In the genomic region with DNA sequence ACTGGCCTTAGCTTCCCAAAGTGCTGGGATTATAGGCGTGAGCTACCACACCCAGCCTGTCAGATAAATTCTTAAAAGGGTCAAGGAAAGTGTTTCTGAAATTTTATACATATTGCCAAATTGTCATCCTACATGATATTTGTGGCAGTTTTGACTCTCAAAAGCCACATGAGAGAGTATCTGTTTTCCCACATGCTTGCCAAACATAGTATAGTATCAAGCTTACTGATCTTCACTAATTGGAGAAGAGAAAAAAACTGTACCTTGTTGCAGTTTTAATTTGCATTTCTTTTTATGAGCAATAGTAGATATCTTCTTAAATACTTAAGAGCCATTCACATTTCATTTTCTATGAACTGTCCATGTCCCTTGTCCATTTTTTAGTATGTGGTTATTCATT, we compare ENCODE assay signal across 25 cellular contexts.
DNase-seq lines count a peak whose midpoint lies in the region; ATAC-seq, FAIRE-seq and TF ChIP-seq lines count a peak whose summit lies in the region.
"Had no signal": no experiment of that assay in that cellular context is flagged by ENCODE, and none has a peak within 500 bp of the region (broad histone marks: within the 10 kb centered on the region; RNA-seq: fewer than 3 reads in every experiment).

No MANE protein-coding gene starts in this region.

- no peak overlapping the region for H3K4me3 ChIP-seq in MM.1S (ENCODE audit: low read length)
- H3K4me3 ChIP-seq: A549; BLaER1 treated with 17β-estradiol and CSF1 and Interleukin-3, amounts not matched to agents 10 nM and 100 nM; GM23338; HAP-1 had no signal

- no peak overlapping the region for H3K4me3 Mint-ChIP-seq in activated CD4-positive, alpha-beta memory T cell treated with anti-CD3 and anti-CD28 coated beads for 36 hours
- no peak overlapping the region for H3K4me3 Mint-ChIP-seq in activated CD4-positive, alpha-beta memory T cell treated with anti-CD3 and anti-CD28 coated beads, Interleukin-2, amount 10 ng/mL, durations not matched to agents 7 days and 5 days
- H3K4me3 Mint-ChIP-seq: CD14-positive monocyte; CD4-positive, alpha-beta T cell; CD8-positive, alpha-beta memory T cell; GM23338; HFFc6 had no signal

- no peaks in the 10 kb centered on the region for H4K20me1 ChIP-seq in MM.1S (ENCODE audit: insufficient read depth, low read length)

- intact Hi-C loops in activated CD4-positive, alpha-beta memory T cell treated with anti-CD3 and anti-CD28 coated beads for 36 hours (cut with micrococcal nuclease), result no loop called here

- H3K4me1 ChIP-seq in MM.1S (ENCODE audit: low read length), result peaks cover 5% of the 10 kb centered on the region

- POLR2A ChIA-PET in activated CD4-positive, alpha-beta memory T cell treated with anti-CD3 and anti-CD28 coated beads for 36 hours (lab: Charles Lee), result interaction anchor here (0.7 kb wide), 1 partner anchor 90 kb away, joined by 3 read pairs; no protein-coding TSS in a partner anchor
- POLR2A ChIA-PET in activated CD4-positive, alpha-beta memory T cell treated with anti-CD3 and anti-CD28 coated beads, Interleukin-2, amount 10 ng/mL, durations not matched to agents 7 days and 5 days (lab: Charles Lee), result no interaction called here

- FAIRE-seq in GM12892 (lab: Jason Lieb, UNC), result peak; percentile 53
- FAIRE-seq: A549, D721Med, H54 had no signal

- CTCF ChIA-PET in activated CD4-positive, alpha-beta memory T cell treated with anti-CD3 and anti-CD28 coated beads for 36 hours (lab: Charles Lee), result interaction anchor here (1.0 to 1.1 kb wide), 2 partner anchors 241 to 243 kb away, joined by 3 read pairs; a partner anchor contains a TSS
- CTCF ChIA-PET in activated CD4-positive, alpha-beta memory T cell treated with anti-CD3 and anti-CD28 coated beads, Interleukin-2, amount 10 ng/mL, durations not matched to agents 7 days and 5 days (lab: Charles Lee), result no interaction called here

- no peak overlapping the region for H3K4me2 ChIP-seq in MM.1S (ENCODE audit: low read depth, low read length)
- H3K4me2 ChIP-seq: A549; BLaER1 treated with 17β-estradiol and CSF1 and Interleukin-3, amounts not matched to agents 10 nM and 100 nM; GM23338 had no signal

- H2AFZ ChIP-seq in MM.1S (ENCODE audit: low read length), result no peak overlapping the region
- H2AFZ ChIP-seq: GM23338 had no signal

- no peak for TF ChIP-seq CTCF in MM.1S (IDR thresholded peaks at IDR 0.05; ENCODE audit: low read length)

- no peaks in the 10 kb centered on the region for H3F3A ChIP-seq in MM.1S (ENCODE audit: insufficient read depth, low read length)

- no peaks in the 10 kb centered on the region for H3K27me3 Mint-ChIP-seq in activated CD4-positive, alpha-beta memory T cell treated with anti-CD3 and anti-CD28 coated beads for 36 hours
- H3K27me3 Mint-ChIP-seq in activated CD4-positive, alpha-beta memory T cell treated with anti-CD3 and anti-CD28 coated beads, Interleukin-2, amount 10 ng/mL, durations not matched to agents 7 days and 5 days, result no peaks in the 10 kb centered on the region
- H3K27me3 Mint-ChIP-seq: CD4-positive, alpha-beta T cell; CD8-positive, alpha-beta memory T cell had no signal

- no peaks in the 10 kb centered on the region for H3K9me3 ChIP-seq in MM.1S (replicated peaks; ENCODE audit: insufficient read depth, low read length)
- H3K9me3 ChIP-seq: A549, BE2C, HAP-1 had no signal

- H3K27ac ChIP-seq in substantia nigra (ENCODE audit: low read depth, low read length, poor library complexity, severe bottlenecking) (no peak overlapping the region), MM.1S (ENCODE audit: low read length) (no peak overlapping the region)
- H3K27ac ChIP-seq: A549; BLaER1 treated with 17β-estradiol and CSF1 and Interleukin-3, amounts not matched to agents 10 nM and 100 nM had no signal

- peaks cover 22% of the 10 kb centered on the region for H3K36me3 Mint-ChIP-seq in activated CD4-positive, alpha-beta memory T cell treated with anti-CD3 and anti-CD28 coated beads for 36 hours
- peaks cover 16% of the 10 kb centered on the region for H3K36me3 Mint-ChIP-seq in activated CD4-positive, alpha-beta memory T cell treated with anti-CD3 and anti-CD28 coated beads, Interleukin-2, amount 10 ng/mL, durations not matched to agents 7 days and 5 days (ENCODE audit: low read depth)

- peaks cover 11% of the 10 kb centered on the region for H3K4me1 Mint-ChIP-seq in activated CD4-positive, alpha-beta memory T cell treated with anti-CD3 and anti-CD28 coated beads for 36 hours (ENCODE audit: low read depth)
- no peaks in the 10 kb centered on the region for H3K4me1 Mint-ChIP-seq in activated CD4-positive, alpha-beta memory T cell treated with anti-CD3 and anti-CD28 coated beads, Interleukin-2, amount 10 ng/mL, durations not matched to agents 7 days and 5 days

- TF ChIP-seq POLR2A in GM12892 (IDR thresholded peaks at IDR 0.05; ENCODE audit: low read depth, low read length), result no peak

- DNase-seq in activated CD4-positive, alpha-beta memory T cell treated with anti-CD3 and anti-CD28 coated beads for 36 hours, result no peak
- DNase-seq in activated CD4-positive, alpha-beta memory T cell treated with anti-CD3 and anti-CD28 coated beads, Interleukin-2, amount 10 ng/mL, durations not matched to agents 7 days and 5 days, result no peak
- DNase-seq in GM12892 (ENCODE audit: insufficient read length) (no peak), substantia nigra (lab: John Stamatoyannopoulos, UW) (no peak), MM.1S (no peak), SHP77 (lab: John Stamatoyannopoulos, UW) (no peak)
- DNase-seq: 8988T; ACHN; AML-193; BE2C; CD4-positive, alpha-beta T cell; CD8-positive, alpha-beta memory T cell; DMS 273 treated with DMSO at 0.1 percent for 48 hours; DMS79; EL; GDM1; HFFc6 had no signal

- no peaks in the 10 kb centered on the region for H3K79me2 ChIP-seq in MM.1S (ENCODE audit: low read length)

- H3K9me2 ChIP-seq in MM.1S (replicated peaks; ENCODE audit: insufficient read depth, low read length), result no peaks in the 10 kb centered on the region

- H3K36me3 ChIP-seq in MM.1S (replicated peaks; ENCODE audit: insufficient read depth, low read length), result no peaks in the 10 kb centered on the region
- H3K36me3 ChIP-seq: HAP-1 had no signal

- no peak overlapping the region for H3K9ac ChIP-seq in MM.1S (ENCODE audit: low read length)
- H3K9ac ChIP-seq: BLaER1 treated with 17β-estradiol and CSF1 and Interleukin-3, amounts not matched to agents 10 nM and 100 nM had no signal

- no peaks in the 10 kb centered on the region for H3K27me3 ChIP-seq in MM.1S (replicated peaks; ENCODE audit: insufficient read depth, low read length)
- H3K27me3 ChIP-seq: BE2C; BLaER1 treated with 17β-estradiol and CSF1 and Interleukin-3, amounts not matched to agents 10 nM and 100 nM had no signal

- H3K9me3 Mint-ChIP-seq in activated CD4-positive, alpha-beta memory T cell treated with anti-CD3 and anti-CD28 coated beads for 36 hours, result no peaks in the 10 kb centered on the region
- H3K9me3 Mint-ChIP-seq in activated CD4-positive, alpha-beta memory T cell treated with anti-CD3 and anti-CD28 coated beads, Interleukin-2, amount 10 ng/mL, durations not matched to agents 7 days and 5 days, result peaks cover 2% of the 10 kb centered on the region
- H3K9me3 Mint-ChIP-seq: CD14-positive monocyte; CD4-positive, alpha-beta T cell; CD8-positive, alpha-beta memory T cell; GM23338; HFFc6 had no signal

- peak overlapping the region; percentile 51 for H3K27ac Mint-ChIP-seq in activated CD4-positive, alpha-beta memory T cell treated with anti-CD3 and anti-CD28 coated beads for 36 hours
- H3K27ac Mint-ChIP-seq in activated CD4-positive, alpha-beta memory T cell treated with anti-CD3 and anti-CD28 coated beads, Interleukin-2, amount 10 ng/mL, durations not matched to agents 7 days and 5 days, result no peak overlapping the region
- H3K27ac Mint-ChIP-seq: CD4-positive, alpha-beta T cell; CD8-positive, alpha-beta memory T cell; GM23338; HFFc6 had no signal

- ATAC-seq in HG02884 (IDR thresholded peaks at IDR 0.05; ENCODE audit: unreplicated experiment), result peak; percentile 47
- ATAC-seq: A549, GM23338 had no signal
